1 cellular context compared by ENCODE assay signal in the genomic region with DNA sequence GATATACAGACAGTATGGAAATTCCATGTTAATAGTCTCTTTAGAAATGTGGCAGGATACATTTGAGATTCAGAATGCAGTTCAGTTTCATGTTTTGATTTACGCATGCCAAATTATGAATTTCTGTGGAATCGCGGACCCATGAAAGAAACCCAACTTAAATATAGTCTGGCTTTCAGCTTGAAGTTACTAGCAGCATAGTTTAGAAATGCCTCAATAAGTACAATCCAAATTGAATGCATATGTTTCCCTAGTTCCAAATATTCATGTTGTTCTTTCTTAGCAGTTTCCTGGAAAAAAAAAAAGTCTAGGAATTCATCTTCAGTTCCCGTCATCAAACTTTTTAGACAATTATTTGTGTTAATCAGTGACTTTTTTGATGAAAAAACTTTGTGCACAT.
TF ChIP-seq lines count a peak whose summit lies in the region.

No MANE protein-coding gene starts in this region.

TF ChIP-seq in SK-N-SH treated with all-trans-retinoic acid at 6 μM for 48 hours, 23 proteins besides CTCF, POLR2A, EP300 and RAD21 (continued from another document):
- TF ChIP-seq BACH2 (CRISPR knock-in tag; IDR thresholded peaks at IDR 0.05; ENCODE audit: borderline replicate concordance), result no peak
TF ChIP-seq in SK-N-SH treated with all-trans-retinoic acid at 6 μM for 48 hours: peak in this region for 0.
